ENCODE assay signal across 12 cellular contexts in genomic region chr1:231162970-231163830, GRCh38. TPM values are rescaled to one million over a fixed set of nuclear protein-coding genes. Genes with fewer than 3 reads are reported as not detected.
DNase-seq lines count a peak whose midpoint lies in the region; ATAC-seq and TF ChIP-seq lines count a peak whose summit lies in the region.
"Had no signal": no experiment of that assay in that cellular context is flagged by ENCODE, and none has a peak within 500 bp of the region (broad histone marks: within the 10 kb centered on the region; RNA-seq: fewer than 3 reads in every experiment).

No MANE protein-coding gene starts in this region.

- CTCF ChIA-PET in WTC11 (lab: Charles Lee), result interaction anchor here (1.0 to 1.7 kb wide), 6 partner anchors 8 to 366 kb away, joined by 3 to 13 read pairs (median 4); no protein-coding TSS in a partner anchor

- H3K27me3 ChIP-seq in heart right ventricle (peaks cover 14 to 96% (median 75%) of the 10 kb centered on the region in 7 donors), right atrium auricular region (peaks cover 0 to 12% of the 10 kb centered on the region in 2 donors), kidney epithelial cell (ENCODE audit: control insufficient read depth, insufficient read depth, low read length) (peaks cover 42% of the 10 kb centered on the region), suprapubic skin (peaks cover 77% of the 10 kb centered on the region)

- TF ChIP-seq EP300 in suprapubic skin (IDR thresholded peaks at IDR 0.05), result no peak

- H3K4me1 ChIP-seq in heart right ventricle (peaks cover 11 to 31% (median 27%) of the 10 kb centered on the region in 9 donors), right atrium auricular region (peaks cover 0 to 30% of the 10 kb centered on the region in 2 donors), suprapubic skin (peaks cover 30% of the 10 kb centered on the region)

- no peak overlapping the region for H3K27ac Mint-ChIP-seq in WTC11
- H3K27ac Mint-ChIP-seq in activated T-helper 17 cell treated with anti-CD3 and anti-CD28 coated beads, Interleukin-2, amount 50 U/mL, for 72 hours, result no peak overlapping the region
- H3K27ac Mint-ChIP-seq: activated naive CD4-positive, alpha-beta T cell treated with anti-CD3 and anti-CD28 coated beads for 36 hours; T-helper 1 cell treated with Interleukin-12 subunit alpha and Interleukin-12 subunit beta and Interleukin-4 antibody, amounts not matched to agents 30 μg/mL and 1 μg/mL, for 36 hours had no signal

- TF ChIP-seq POLR2A in suprapubic skin (IDR thresholded peaks at IDR 0.05), result no peak

- DNase-seq in heart right ventricle (no peak), right atrium auricular region (ENCODE audit: low spot score) (no peak), WTC11 (ENCODE audit: low spot score) (peak; percentile 36), kidney epithelial cell (ENCODE audit: low read depth) (no peak), suprapubic skin (ENCODE audit: low spot score in 2 of 2) (no peak), foreskin fibroblast (no peak), iPS-NIHi7 (ENCODE audit: extremely low spot score) (no peak)
- DNase-seq: NCI-H1436, occipital lobe had no signal

- H3K4me1 Mint-ChIP-seq in WTC11, result no peaks in the 10 kb centered on the region
- no peaks in the 10 kb centered on the region for H3K4me1 Mint-ChIP-seq in activated T-helper 17 cell treated with anti-CD3 and anti-CD28 coated beads, Interleukin-2, amount 50 U/mL, for 72 hours

- no peaks in the 10 kb centered on the region for H3K9me3 Mint-ChIP-seq in WTC11
- no peaks in the 10 kb centered on the region for H3K9me3 Mint-ChIP-seq in activated T-helper 17 cell treated with anti-CD3 and anti-CD28 coated beads, Interleukin-2, amount 50 U/mL, for 72 hours
- H3K9me3 Mint-ChIP-seq: activated naive CD4-positive, alpha-beta T cell treated with anti-CD3 and anti-CD28 coated beads for 36 hours; T-helper 1 cell treated with Interleukin-12 subunit alpha and Interleukin-12 subunit beta and Interleukin-4 antibody, amounts not matched to agents 30 μg/mL and 1 μg/mL, for 36 hours had no signal

- H3K27ac ChIP-seq in heart right ventricle (no peak overlapping the region), right atrium auricular region (no peak overlapping the region), suprapubic skin (no peak overlapping the region)

- H3K36me3 ChIP-seq in heart right ventricle (no peaks in the 10 kb centered on the region), right atrium auricular region (no peaks in the 10 kb centered on the region), kidney epithelial cell (ENCODE audit: control insufficient read depth, insufficient read depth, low read length) (no peaks in the 10 kb centered on the region), suprapubic skin (no peaks in the 10 kb centered on the region)

- intact Hi-C loops in heart right ventricle (cut with DNase I), result no loop called here

- TF ChIP-seq CTCF in heart right ventricle (IDR thresholded peaks at IDR 0.05) (no peak), right atrium auricular region (IDR thresholded peaks at IDR 0.05) (no peak), WTC11 (IDR thresholded peaks at IDR 0.05) (no peak), kidney epithelial cell (IDR thresholded peaks at IDR 0.05; ENCODE audit: insufficient read depth, low read length, poor library complexity, severe bottlenecking) (no peak), suprapubic skin (IDR thresholded peaks at IDR 0.05) (no peak), foreskin fibroblast (IDR thresholded peaks at IDR 0.05; ENCODE audit: low read depth, low read length) (no peak)

- POLR2A ChIA-PET in WTC11 (lab: Charles Lee), result interaction anchor here (0.6 kb wide), 1 partner anchor 1477 kb away, joined by 3 read pairs; no protein-coding TSS in a partner anchor

- H3K9me3 ChIP-seq in heart right ventricle (no peaks in the 10 kb centered on the region), right atrium auricular region (no peaks in the 10 kb centered on the region), suprapubic skin (no peaks in the 10 kb centered on the region)

- H3K36me3 Mint-ChIP-seq in WTC11, result no peaks in the 10 kb centered on the region
- H3K36me3 Mint-ChIP-seq in activated T-helper 17 cell treated with anti-CD3 and anti-CD28 coated beads, Interleukin-2, amount 50 U/mL, for 72 hours (ENCODE audit: low read depth), result no peaks in the 10 kb centered on the region

- ATAC-seq in heart right ventricle, result peak in 1 of 8 donors; percentile 29
- ATAC-seq in WTC11, result no peak; the same call in 1 of the 2 replicates
- ATAC-seq in activated T-helper 17 cell treated with anti-CD3 and anti-CD28 coated beads, Interleukin-2, amount 50 U/mL, for 72 hours (replicated peaks), result no peak

- peaks cover 93% of the 10 kb centered on the region for H3K27me3 Mint-ChIP-seq in WTC11 (ENCODE audit: low read depth)
- peaks cover 53% of the 10 kb centered on the region for H3K27me3 Mint-ChIP-seq in activated T-helper 17 cell treated with anti-CD3 and anti-CD28 coated beads, Interleukin-2, amount 50 U/mL, for 72 hours

- 6 to 7% methylated on average over 86 to 98 of the region's 98 CpGs for WGBS in heart right ventricle, 2 donors
- no CpG with 5 or more reads among the region's 98 CpGs for WGBS in suprapubic skin

- H3K4me3 Mint-ChIP-seq in WTC11, result peak overlapping the region; percentile 53
- H3K4me3 Mint-ChIP-seq in activated T-helper 17 cell treated with anti-CD3 and anti-CD28 coated beads, Interleukin-2, amount 50 U/mL, for 72 hours, result no peak overlapping the region
- H3K4me3 Mint-ChIP-seq: T-helper 1 cell treated with Interleukin-12 subunit alpha and Interleukin-12 subunit beta and Interleukin-4 antibody, amounts not matched to agents 30 μg/mL and 1 μg/mL, for 36 hours had no signal

- H3K4me3 ChIP-seq in heart right ventricle, result peak overlapping the region in 9 of 10 donors; percentile 37 to 57 (median 49)
- H3K4me3 ChIP-seq in right atrium auricular region, result peak overlapping the region in 1 of 2 donors; percentile 56
- H3K4me3 ChIP-seq in kidney epithelial cell (ENCODE audit: low read depth, low read length), result peak overlapping the region; percentile 24
- H3K4me3 ChIP-seq in suprapubic skin, result peak overlapping the region; percentile 46
- H3K4me3 ChIP-seq in foreskin fibroblast (ENCODE audit: low read depth in 1 of 2, low read length in 2 of 2), result peak overlapping the region in 1 of 2 donors; percentile 25

TF ChIP-seq in WTC11, 78 proteins besides CTCF, POLR2A, EP300 and RAD21 (continues in another document):
- TF ChIP-seq FOXP1 (CRISPR knock-in tag; IDR thresholded peaks at IDR 0.05; ENCODE audit: borderline replicate concordance) (peak; percentile 36; the same call in 1 of the 2 replicates), ZNF219 (CRISPR knock-in tag; IDR thresholded peaks at IDR 0.05; ENCODE audit: borderline replicate concordance) (peak; percentile 67; the same call in 1 of the 2 replicates), ZNF121 (CRISPR knock-in tag; IDR thresholded peaks at IDR 0.05) (no peak), ARID4B (CRISPR knock-in tag; IDR thresholded peaks at IDR 0.05; ENCODE audit: borderline replicate concordance) (peak; percentile 59; the same call in 1 of the 2 replicates), PREB (CRISPR knock-in tag; IDR thresholded peaks at IDR 0.05; ENCODE audit: borderline replicate concordance) (peak; percentile 64; the same call in 1 of the 2 replicates), ETV6 (CRISPR knock-in tag; IDR thresholded peaks at IDR 0.05) (peak; percentile 38; the same call in 1 of the 2 replicates), NR2C2 (CRISPR knock-in tag; IDR thresholded peaks at IDR 0.05) (peak; percentile 56; the same call in 1 of the 2 replicates)

RNA-seq across cellular contexts. Expression of gene TRIM67, which starts 1.3 kb away (rescaled TPM):
- under 1 TPM in 4 of 10 donors, not detected in 6; 0.05 to 0.28 (median 0.11) TPM for total RNA-seq in heart right ventricle
- not detected for polyA plus RNA-seq in heart right ventricle
- under 1 TPM in 1 of 2 donors, not detected in 1; 0.19 TPM for total RNA-seq in right atrium auricular region
- not detected in 3 replicates for total RNA-seq in WTC11 (2021)
- total RNA-seq in kidney epithelial cell, result 0.14 and 0.63 TPM in 2 replicates
- under 1 TPM in 2 of 4 donors, not detected in 2; 0.21 to 0.38 TPM for total RNA-seq in suprapubic skin
- not detected for total RNA-seq in activated T-helper 17 cell treated with anti-CD3 and anti-CD28 coated beads, Interleukin-2, amount 50 U/mL, for 72 hours
- total RNA-seq: activated naive CD4-positive, alpha-beta T cell treated with anti-CD3 and anti-CD28 coated beads for 36 hours had no signal
